Comparison of ENCODE assay signal across 18 cellular contexts in genomic region chr3:185361920-185362319, GRCh38. TPM values are rescaled to one million over a fixed set of nuclear protein-coding genes. Genes with fewer than 3 reads are reported as not detected.
DNase-seq lines count a peak whose midpoint lies in the region; ATAC-seq, FAIRE-seq and TF ChIP-seq lines count a peak whose summit lies in the region.
"Had no signal": no experiment of that assay in that cellular context is flagged by ENCODE, and none has a peak within 500 bp of the region (broad histone marks: within the 10 kb centered on the region; RNA-seq: fewer than 3 reads in every experiment).

No MANE protein-coding gene starts in this region.

- H3K36me3 Mint-ChIP-seq in astrocyte (ENCODE audit: low read depth, unreplicated experiment): no peaks in the 10 kb centered on the region
- H3K36me3 Mint-ChIP-seq: CD14-positive monocyte had no signal

- H3K9me3 ChIP-seq in astrocyte (ENCODE audit: insufficient read depth, low read depth, low read length): no peaks in the 10 kb centered on the region
- H3K9me3 ChIP-seq in upper lobe of left lung: no peaks in the 10 kb centered on the region
- H3K9me3 ChIP-seq: left ventricle myocardium inferior, Peyer's patch, stomach had no signal

- no peak overlapping the region for H3K4me3 ChIP-seq in astrocyte (ENCODE audit: insufficient read depth, low read depth, low read length)
- no peak overlapping the region for H3K4me3 ChIP-seq in upper lobe of left lung
- H3K4me3 ChIP-seq: Peyer's patch had no signal

- H3K36me3 ChIP-seq in astrocyte (ENCODE audit: insufficient read depth, low read length) (no peaks in the 10 kb centered on the region), upper lobe of left lung (no peaks in the 10 kb centered on the region)
- H3K36me3 ChIP-seq: left ventricle myocardium inferior, Peyer's patch, stomach had no signal

- H3K27ac Mint-ChIP-seq in astrocyte (ENCODE audit: unreplicated experiment): no peak overlapping the region
- H3K27ac Mint-ChIP-seq: activated CD4-positive, alpha-beta memory T cell treated with anti-CD3 and anti-CD28 coated beads, Interleukin-2, amount 10 ng/mL, durations not matched to agents 7 days and 5 days; CD14-positive monocyte had no signal

- FAIRE-seq in astrocyte (lab: Jason Lieb, UNC): peak; percentile 29
- FAIRE-seq: HTR-8/SVneo had no signal

- ATAC-seq in upper lobe of left lung (ENCODE audit: low FRiP score in 2 of 2) (no peak), GM19395 (IDR thresholded peaks at IDR 0.05; ENCODE audit: unreplicated experiment) (no peak), HG02870 (IDR thresholded peaks at IDR 0.05; ENCODE audit: unreplicated experiment) (no peak), HG03095 (IDR thresholded peaks at IDR 0.05; ENCODE audit: unreplicated experiment) (no peak)

- H3K27me3 ChIP-seq in astrocyte (ENCODE audit: insufficient read depth, low read length) (no peaks in the 10 kb centered on the region), upper lobe of left lung (no peaks in the 10 kb centered on the region)
- H3K27me3 ChIP-seq: Peyer's patch, stomach had no signal

- peak in 1 of 4 donors; percentile 7 for TF ChIP-seq EP300 in upper lobe of left lung (IDR thresholded peaks at IDR 0.05)

- no peak overlapping the region for H3K4me3 Mint-ChIP-seq in astrocyte (ENCODE audit: unreplicated experiment)
- H3K4me3 Mint-ChIP-seq: activated CD4-positive, alpha-beta memory T cell treated with anti-CD3 and anti-CD28 coated beads, Interleukin-2, amount 10 ng/mL, durations not matched to agents 7 days and 5 days; CD14-positive monocyte had no signal

- H3K9ac ChIP-seq in astrocyte (ENCODE audit: low read length): no peak overlapping the region

- H3K27me3 Mint-ChIP-seq in astrocyte (ENCODE audit: low read depth, unreplicated experiment): no peaks in the 10 kb centered on the region

- H3K27ac ChIP-seq in astrocyte (ENCODE audit: low read depth, low read length) (no peak overlapping the region), upper lobe of left lung (peak overlapping the region in 3 of 4 donors; percentile 26 to 54 (median 31))
- H3K27ac ChIP-seq: left ventricle myocardium inferior, Peyer's patch, stomach had no signal

- no peak overlapping the region for H3K4me2 ChIP-seq in astrocyte (ENCODE audit: low read length)

- no peak for TF ChIP-seq POLR2A in upper lobe of left lung (IDR thresholded peaks at IDR 0.05)

- DNase-seq in HS-5 (ENCODE audit: low read depth): peak; percentile 26
- no peak for DNase-seq in astrocyte (ENCODE audit: low read depth)
- DNase-seq in glomerular visceral epithelial cell (ENCODE audit: extremely low spot score): peak; percentile 46
- no peak for DNase-seq in upper lobe of left lung
- DNase-seq: activated CD4-positive, alpha-beta memory T cell treated with anti-CD3 and anti-CD28 coated beads, Interleukin-2, amount 10 ng/mL, durations not matched to agents 7 days and 5 days; cortex of kidney; DMS79 treated with DMSO at 0.1 percent for 48 hours; hippocampal formation; left ventricle myocardium inferior; NCI-H2081 treated with DMSO at 0.1 percent for 48 hours; Peyer's patch; stomach; SW 1271 had no signal

- H3K4me1 Mint-ChIP-seq in astrocyte (ENCODE audit: low read depth, unreplicated experiment): peaks cover 7% of the 10 kb centered on the region

- H3K4me1 ChIP-seq in astrocyte (ENCODE audit: insufficient read depth, low read length): peaks cover 7% of the 10 kb centered on the region
- H3K4me1 ChIP-seq in upper lobe of left lung: peaks cover 0 to 6% (median 1%) of the 10 kb centered on the region in 4 donors

- no peaks in the 10 kb centered on the region for H3K9me3 Mint-ChIP-seq in astrocyte (ENCODE audit: unreplicated experiment)
- H3K9me3 Mint-ChIP-seq: activated CD4-positive, alpha-beta memory T cell treated with anti-CD3 and anti-CD28 coated beads, Interleukin-2, amount 10 ng/mL, durations not matched to agents 7 days and 5 days had no signal

- TF ChIP-seq CTCF in astrocyte (IDR thresholded peaks at IDR 0.05; ENCODE audit: insufficient read depth, low read depth, low read length): no peak
- no peak for TF ChIP-seq CTCF in upper lobe of left lung (IDR thresholded peaks at IDR 0.05)

- no peaks in the 10 kb centered on the region for H3K79me2 ChIP-seq in astrocyte (ENCODE audit: insufficient read depth, low read length)

- no peaks in the 10 kb centered on the region for H4K20me1 ChIP-seq in astrocyte (ENCODE audit: insufficient read depth, low read length)

- H2AFZ ChIP-seq in astrocyte (ENCODE audit: low read depth, low read length): no peak overlapping the region

- 52 to 71% methylated on average over 2 of the region's 2 CpGs for WGBS in upper lobe of left lung, 2 donors

RNA-seq across cellular contexts. Expression of gene MAP3K13, which starts 1.0 kb away (rescaled TPM):
- total RNA-seq in astrocyte (21.6 and 22.2 TPM in 2 replicates), upper lobe of left lung (10 to 100 TPM; 25.3 to 41.4 (median 31.2) TPM)

Comparison
In these comparisons a context has a peak if more than half of its experiments do, and no peak if none do; other contexts are left out.
1. DNase-seq: peak in HS-5 (single experiment) and glomerular visceral epithelial cell (single experiment); none in astrocyte (single experiment) and upper lobe of left lung (0 of 2).